In genomic region chr19:41993612-41994483, GRCh38 we compare ENCODE assay signal across 8 cellular contexts. TPM values are rescaled to one million over a fixed set of nuclear protein-coding genes. Genes with fewer than 3 reads are reported as not detected.
DNase-seq lines count a peak whose midpoint lies in the region; FAIRE-seq and TF ChIP-seq lines count a peak whose summit lies in the region.
"Had no signal": no experiment of that assay in that cellular context is flagged by ENCODE, and none has a peak within 500 bp of the region (broad histone marks: within the 10 kb centered on the region; RNA-seq: fewer than 3 reads in every experiment).

ATP1A3 (minus strand) TSS chr19:41994230; CDS start chr19:41994076, 154 bp downstream.

- no peaks in the 10 kb centered on the region for H4K20me1 ChIP-seq in mammary epithelial cell (ENCODE audit: insufficient read depth, low read length)

- in situ Hi-C loops in mammary epithelial cell (cut with MboI; ENCODE audit: low sequenced_read_pairs in 2 of 2), result no loop called here

- peaks cover 6% of the 10 kb centered on the region for H3K4me1 ChIP-seq in mammary epithelial cell (ENCODE audit: insufficient read depth, low read length)

- H3K9me3 ChIP-seq in mammary epithelial cell (replicated peaks; ENCODE audit: insufficient read depth, low read length), result no peaks in the 10 kb centered on the region

- peak within 1 kb of the TSS; percentile 57 for H2AFZ ChIP-seq in mammary epithelial cell (ENCODE audit: low read depth, low read length)

- no peak for TF ChIP-seq CTCF in mammary epithelial cell (conservative IDR thresholded peaks at IDR 0.05 in 1 of 2, IDR thresholded peaks at IDR 0.05 in 1 of 2; ENCODE audit: extremely low read depth in 1 of 2, insufficient read depth in 1 of 2, low read depth in 1 of 2, low read length in 2 of 2)

- CTCF ChIA-PET in mammary epithelial cell (lab: Charles Lee; ENCODE audit: low non-redundant PET), result no interaction called here

- dilution Hi-C loops in mammary epithelial cell (cut with HindIII; ENCODE audit: low sequenced_read_pairs), result no loop called here

- no peak within 1 kb of the TSS for H3K9ac ChIP-seq in mammary epithelial cell (ENCODE audit: insufficient read depth, low read length)

- no peaks in the 10 kb centered on the region for H3K36me3 ChIP-seq in mammary epithelial cell (ENCODE audit: insufficient read depth, low read length)

- no peak for FAIRE-seq in GM18507 (lab: Jason Lieb, UNC)

- intact Hi-C loops in mammary epithelial cell (cut with micrococcal nuclease), result no loop called here

- H3K79me2 ChIP-seq in mammary epithelial cell (ENCODE audit: insufficient read depth, low read length), result no peaks in the 10 kb centered on the region

- H3K27me3 ChIP-seq in mammary epithelial cell (ENCODE audit: insufficient read depth, low read length), result peaks cover 7% of the 10 kb centered on the region

- 7% methylated on average over 45 of the region's 84 CpGs for WGBS in mammary epithelial cell (ENCODE audit: low coverage, missing lambda C conversion rate)

- no TSS peak for BruUV-seq in mammary epithelial cell (replicated peaks; lab: Mats Ljungman, UMichigan)

- H3K4me2 ChIP-seq in mammary epithelial cell (ENCODE audit: insufficient read depth, low read depth, low read length), result peak within 1 kb of the TSS; percentile 74

- H3K4me3 ChIP-seq in mammary epithelial cell (replicated peaks in 1 of 3; ENCODE audit: insufficient read depth in 1 of 3, low read depth in 2 of 3, low read length in 3 of 3), result peak within 1 kb of the TSS in 1 of 3 experiments; percentile 23

- DNase-seq in GM18507 (ENCODE audit: extremely low spot score, insufficient read length, low read depth) (peak; percentile 75), NCI-H1694 (lab: John Stamatoyannopoulos, UW) (peak; percentile 42), UCSD-AML1 (lab: John Stamatoyannopoulos, UW; ENCODE audit: unreplicated experiment) (peak; percentile 59), mammary epithelial cell (peak; percentile 52), inferior parietal cortex (ENCODE audit: extremely low spot score) (peak; percentile 65), dedifferentiated amniotic fluid mesenchymal stem cell (ENCODE audit: extremely low spot score) (no peak)
- DNase-seq in stimulated activated CD4-positive, alpha-beta T cell treated with anti-CD3 and anti-CD28 coated beads, Interleukin-1b, Interleukin-23, amount 100 ng/mL, for 4 hours (ENCODE audit: low read depth in 2 of 2), result peak; percentile 40 to 54

- no peak within 1 kb of the TSS for H3K27ac ChIP-seq in mammary epithelial cell (ENCODE audit: insufficient read depth, low read depth, low read length)

RNA-seq across cellular contexts. Expression of gene ATP1A3, which starts in this region (rescaled TPM):
- total RNA-seq in mammary epithelial cell, result under 1 TPM in 1 of 2 donors, not detected in 1; 0.87 TPM
- polyA plus RNA-seq in mammary epithelial cell, result 0.08 TPM
- not detected for polyA minus RNA-seq in mammary epithelial cell
- total RNA-seq: subcutaneous adipose tissue had no signal

Comparison
In these comparisons a context has a peak if more than half of its experiments do, and no peak if none do; other contexts are left out.
1. Peak in DNase-seq and H3K4me2 ChIP-seq in mammary epithelial cell; RNA of the gene not detected or under 1 TPM.